Comparison of ENCODE assay signal across 23 cellular contexts in genomic region chr16:10662212-10662611, GRCh38. TPM values are rescaled to one million over a fixed set of nuclear protein-coding genes. Genes with fewer than 3 reads are reported as not detected.
"Had no signal": no experiment of that assay in that cellular context is flagged by ENCODE, and none has a peak within 500 bp of the region (broad histone marks: within the 10 kb centered on the region; RNA-seq: fewer than 3 reads in every experiment).

No MANE protein-coding gene starts in this region.

- H3K4me3 ChIP-seq: MG63, SJCRH30 had no signal

- H3K4me3 Mint-ChIP-seq: IgD-negative memory B cell had no signal

- H3K27ac Mint-ChIP-seq: IgD-negative memory B cell had no signal

- ATAC-seq: HepG2, Panc1, PC-3, Right ventricle myocardium inferior had no signal

- H3K9me3 Mint-ChIP-seq: IgD-negative memory B cell had no signal

- H3K36me3 Mint-ChIP-seq: IgD-negative memory B cell had no signal

- H3K4me1 ChIP-seq: SJCRH30 had no signal

- DNase-seq: Karpas-422; KBM-7; MG63; NCI-H1092 treated with DMSO at 0.1 percent for 48 hours; NCI-H1436; NCI-H187; NCI-H2029; NCI-H2081 treated with DMSO at 0.1 percent for 48 hours; NCI-H2171; NCI-H226; NCI-H446; NCI-H510A; NCI-H524 treated with DMSO at 0.1 percent for 48 hours; NCI-H69; NCI-H774; NK-92 treated with Interleukin-12 subunit alpha and Interleukin-12 subunit beta, amount 100 ng/mL, for 24 hours; PC-3; SHP77 treated with DMSO at 0.1 percent for 48 hours; SJCRH30 had no signal

- H3K9me3 ChIP-seq: MG63, SJCRH30 had no signal

- H3K27ac ChIP-seq: SJCRH30 had no signal

- H3K27me3 ChIP-seq: SJCRH30 had no signal

- H3K36me3 ChIP-seq: MG63, SJCRH30 had no signal

RNA-seq across cellular contexts. Expression of gene TEKT5, which starts 32.5 kb away (rescaled TPM):
- total RNA-seq: HepG2, PC-3, Right ventricle myocardium inferior had no signal
- polyA plus RNA-seq: IgD-negative memory B cell had no signal
